17 cellular contexts compared by ENCODE assay signal in genomic region chr3:179957264-179957845, GRCh38.
DNase-seq lines count a peak whose midpoint lies in the region; ATAC-seq and TF ChIP-seq lines count a peak whose summit lies in the region.
"Had no signal": no experiment of that assay in that cellular context is flagged by ENCODE, and none has a peak within 500 bp of the region (broad histone marks: within the 10 kb centered on the region; RNA-seq: fewer than 3 reads in every experiment).

No MANE protein-coding gene starts in this region.

- no peak overlapping the region for H3K4me3 ChIP-seq in ascending aorta
- H3K4me3 ChIP-seq: hepatocyte, lower lobe of right lung, thyroid gland had no signal

- ATAC-seq in HG02678 (IDR thresholded peaks at IDR 0.05; ENCODE audit: unreplicated experiment): peak; percentile 23
- ATAC-seq: esophagus mucosa, lower lobe of right lung had no signal

- no peak for TF ChIP-seq CTCF in ascending aorta (IDR thresholded peaks at IDR 0.05)

- DNase-seq in DMS153 (lab: John Stamatoyannopoulos, UW) (peak; percentile 54), DMS153 treated with DMSO at 0.1 percent for 48 hours (lab: John Stamatoyannopoulos, UW; ENCODE audit: unreplicated experiment) (no peak), NCI-H345 treated with DMSO at 0.1 percent for 48 hours (lab: John Stamatoyannopoulos, UW; ENCODE audit: unreplicated experiment) (peak; percentile 57), ascending aorta (ENCODE audit: low spot score in 2 of 2) (no peak), iPS-NIHi7 (ENCODE audit: extremely low spot score) (no peak)
- no peak for DNase-seq in activated T-cell treated with anti-CD3 and anti-CD28 coated beads, Interleukin-2, amount 50 U/mL, for 24 hours
- DNase-seq: activated CD8-positive, alpha-beta memory T cell treated with anti-CD3 and anti-CD28 coated beads for 24 hours; activated naive CD8-positive, alpha-beta T cell treated with anti-CD3 and anti-CD28 coated beads, Interleukin-2, amount 10 ng/mL, durations not matched to agents 7 days and 5 days; Calu3; cerebellar nuclear complex; lower lobe of right lung; thyroid gland had no signal

- no peaks in the 10 kb centered on the region for H3K27me3 ChIP-seq in ascending aorta
- H3K27me3 ChIP-seq: hepatocyte, thyroid gland had no signal

- no peaks in the 10 kb centered on the region for H3K9me3 Mint-ChIP-seq in activated T-cell treated with anti-CD3 and anti-CD28 coated beads, Interleukin-2, amount 50 U/mL, for 24 hours

- H3K36me3 Mint-ChIP-seq in activated T-cell treated with anti-CD3 and anti-CD28 coated beads, Interleukin-2, amount 50 U/mL, for 24 hours (ENCODE audit: low read depth): no peaks in the 10 kb centered on the region

- H3K9me3 ChIP-seq in ascending aorta: no peaks in the 10 kb centered on the region
- H3K9me3 ChIP-seq: lower lobe of right lung, thyroid gland had no signal

- intact Hi-C loops in ascending aorta (cut with DNase I): no loop called here

- peaks cover 11% of the 10 kb centered on the region for H3K4me1 Mint-ChIP-seq in activated T-cell treated with anti-CD3 and anti-CD28 coated beads, Interleukin-2, amount 50 U/mL, for 24 hours (ENCODE audit: low read depth)

- H3K27me3 Mint-ChIP-seq in activated T-cell treated with anti-CD3 and anti-CD28 coated beads, Interleukin-2, amount 50 U/mL, for 24 hours: peaks cover 32% of the 10 kb centered on the region

- no peak overlapping the region for H3K27ac Mint-ChIP-seq in activated T-cell treated with anti-CD3 and anti-CD28 coated beads, Interleukin-2, amount 50 U/mL, for 24 hours
- H3K27ac Mint-ChIP-seq: activated naive CD8-positive, alpha-beta T cell treated with anti-CD3 and anti-CD28 coated beads, Interleukin-2, amount 10 ng/mL, durations not matched to agents 7 days and 5 days had no signal

- no peaks in the 10 kb centered on the region for H3K4me1 ChIP-seq in ascending aorta
- H3K4me1 ChIP-seq: lower lobe of right lung, thyroid gland had no signal

- H3K27ac ChIP-seq in cingulate gyrus (ENCODE audit: low read depth, low read length) (peak overlapping the region; percentile 31), ascending aorta (no peak overlapping the region)
- H3K27ac ChIP-seq: 22Rv1, hepatocyte, lower lobe of right lung, thyroid gland had no signal

- no peak overlapping the region for H3K4me3 Mint-ChIP-seq in activated T-cell treated with anti-CD3 and anti-CD28 coated beads, Interleukin-2, amount 50 U/mL, for 24 hours
- H3K4me3 Mint-ChIP-seq: activated naive CD8-positive, alpha-beta T cell treated with anti-CD3 and anti-CD28 coated beads, Interleukin-2, amount 10 ng/mL, durations not matched to agents 7 days and 5 days had no signal

- H3K36me3 ChIP-seq in ascending aorta: no peaks in the 10 kb centered on the region
- H3K36me3 ChIP-seq: lower lobe of right lung, thyroid gland had no signal

Comparison
In these comparisons a context has a peak if more than half of its experiments do, and no peak if none do; other contexts are left out.
1. DNase-seq: peak in DMS153 (single experiment) and NCI-H345 treated with DMSO at 0.1 percent for 48 hours (single experiment); none in DMS153 treated with DMSO at 0.1 percent for 48 hours (single experiment), ascending aorta (0 of 2), iPS-NIHi7 (single experiment) and activated T-cell treated with anti-CD3 and anti-CD28 coated beads, Interleukin-2, amount 50 U/mL, for 24 hours (single experiment).